ENCODE assay signal across 21 cellular contexts in the genomic region with DNA sequence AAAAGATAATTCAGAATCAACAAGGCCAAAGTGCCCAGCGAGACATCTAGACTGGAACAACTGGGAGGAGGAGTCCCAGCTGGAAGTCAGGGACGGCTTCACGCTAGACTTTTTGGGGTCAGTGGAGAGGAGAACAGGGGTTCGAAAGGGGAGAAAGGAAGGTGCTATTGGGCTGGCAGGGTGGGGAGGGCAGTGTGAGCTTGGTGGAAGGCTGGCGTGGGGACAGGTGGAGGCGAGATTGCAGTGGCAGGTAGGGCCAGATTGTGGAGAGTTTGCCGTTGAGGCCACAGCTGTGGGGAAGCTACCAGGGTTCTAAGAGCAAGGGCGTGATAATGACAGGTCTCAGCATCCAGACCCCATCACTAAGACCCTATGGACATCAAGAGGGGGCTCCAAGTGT. TPM values are rescaled to one million over a fixed set of nuclear protein-coding genes. Genes with fewer than 3 reads are reported as not detected.
DNase-seq lines count a peak whose midpoint lies in the region; FAIRE-seq and TF ChIP-seq lines count a peak whose summit lies in the region.
"Had no signal": no experiment of that assay in that cellular context is flagged by ENCODE, and none has a peak within 500 bp of the region (broad histone marks: within the 10 kb centered on the region; RNA-seq: fewer than 3 reads in every experiment).

No MANE protein-coding gene starts in this region.

- H3K23ac ChIP-seq in neuronal stem cell (ENCODE audit: low read depth, low read length, poor library complexity) (no peak overlapping the region), trophoblast cell (ENCODE audit: low read length) (no peak overlapping the region)

- no peaks in the 10 kb centered on the region for H3K36me3 ChIP-seq in astrocyte (ENCODE audit: insufficient read depth, low read length)
- H3K36me3 ChIP-seq in neuronal stem cell (replicated peaks in 1 of 2; ENCODE audit: control insufficient read depth in 2 of 2, insufficient read depth in 2 of 2, low read length in 2 of 2) = peaks cover 0 to 3% of the 10 kb centered on the region in 2 donors
- H3K36me3 ChIP-seq in spleen = no peaks in the 10 kb centered on the region
- H3K36me3 ChIP-seq in trophoblast cell (ENCODE audit: control insufficient read depth in 1 of 2, insufficient read depth in 2 of 2, low read length in 2 of 2) = no peaks in the 10 kb centered on the region
- H3K36me3 ChIP-seq: BE2C had no signal

- WGBS in neuronal stem cell (ENCODE audit: extremely low coverage in 2 of 2, insufficient read length in 2 of 2, insufficient replicate concordance in 1 of 2), 2 donors = no CpG with 5 or more reads among the region's 8 CpGs
- 88 to 97% (median 94%) methylated on average over 8 of the region's 8 CpGs for WGBS in spleen, 5 donors
- no CpG with 5 or more reads among the region's 8 CpGs for WGBS in trophoblast cell (ENCODE audit: extremely low coverage, insufficient coverage, insufficient read length)

- H2BK15ac ChIP-seq in neuronal stem cell (ENCODE audit: low read length) = no peak overlapping the region

- no peak overlapping the region for H3K4ac ChIP-seq in neuronal stem cell (ENCODE audit: low read length)
- H3K4ac ChIP-seq in trophoblast cell (ENCODE audit: low read depth, low read length) = no peak overlapping the region

- H3K27ac ChIP-seq in VCaP (peak overlapping the region; percentile 49; the same call in 1 of the 2 replicates), astrocyte (ENCODE audit: low read depth, low read length) (no peak overlapping the region), neuronal stem cell (replicated peaks; ENCODE audit: low read length) (no peak overlapping the region), spleen (no peak overlapping the region), trophoblast cell (ENCODE audit: low read depth, low read length) (no peak overlapping the region)
- H3K27ac ChIP-seq: GM23248 had no signal

- H4K8ac ChIP-seq in neuronal stem cell (ENCODE audit: low read depth, low read length) (no peak overlapping the region), trophoblast cell (ENCODE audit: low read depth, low read length) (no peak overlapping the region)

- no peak for DNase-seq in astrocyte (ENCODE audit: low read depth)
- DNase-seq in neuronal stem cell (ENCODE audit: low spot score) = no peak
- peak; percentile 4 for DNase-seq in spleen
- DNase-seq in NCI-H526 (lab: John Stamatoyannopoulos, UW) = no peak
- no peak for DNase-seq in stimulated activated CD4-positive, alpha-beta T cell treated with anti-CD3 and anti-CD28 coated beads, Interleukin-4, amount 100 ng/mL, for 24 hours
- no peak for DNase-seq in trophoblast cell
- DNase-seq: ACHN; BE2C; C1 segment of cervical spinal cord; CD4-positive, CD25-positive, alpha-beta regulatory T cell; CD8-positive, alpha-beta memory T cell; DMS79; GDM1; GM23248; HCEC 1CT had no signal

- H3K79me1 ChIP-seq in neuronal stem cell (ENCODE audit: low read depth, low read length) (peaks cover 19% of the 10 kb centered on the region), trophoblast cell (ENCODE audit: low read length) (peaks cover 2% of the 10 kb centered on the region)

- H3K9ac ChIP-seq in astrocyte (ENCODE audit: low read length) = no peak overlapping the region
- no peak overlapping the region for H3K9ac ChIP-seq in neuronal stem cell (ENCODE audit: low read depth, low read length, poor library complexity)
- no peak overlapping the region for H3K9ac ChIP-seq in trophoblast cell (ENCODE audit: low read length)
- H3K9ac ChIP-seq: GM23248 had no signal

- peak overlapping the region; percentile 35 for H3K27ac Mint-ChIP-seq in astrocyte (ENCODE audit: unreplicated experiment)
- H3K27ac Mint-ChIP-seq: CD8-positive, alpha-beta memory T cell had no signal

- no peak overlapping the region for H2BK120ac ChIP-seq in neuronal stem cell (ENCODE audit: low read depth, low read length)
- no peak overlapping the region for H2BK120ac ChIP-seq in trophoblast cell (ENCODE audit: insufficient read depth, low read length, poor library complexity)

- H3K36me3 Mint-ChIP-seq in astrocyte (ENCODE audit: low read depth, unreplicated experiment) = peaks cover 7% of the 10 kb centered on the region
- H3K36me3 Mint-ChIP-seq: CD4-positive, CD25-positive, alpha-beta regulatory T cell; CD8-positive, alpha-beta memory T cell had no signal

- H3K14ac ChIP-seq in neuronal stem cell (ENCODE audit: low read length) = no peak overlapping the region
- no peak overlapping the region for H3K14ac ChIP-seq in trophoblast cell (ENCODE audit: low read length)

- no peak overlapping the region for H4K12ac ChIP-seq in trophoblast cell (ENCODE audit: low read depth, low read length)

- H3K4me2 ChIP-seq in astrocyte (ENCODE audit: low read length) (no peak overlapping the region), neuronal stem cell (ENCODE audit: insufficient read depth, low read length, poor library complexity, severe bottlenecking) (no peak overlapping the region), trophoblast cell (ENCODE audit: low read length) (no peak overlapping the region)

- H3K79me2 ChIP-seq in astrocyte (ENCODE audit: insufficient read depth, low read length) (no peaks in the 10 kb centered on the region), trophoblast cell (ENCODE audit: control insufficient read depth, insufficient read depth, low read length, poor library complexity) (no peaks in the 10 kb centered on the region)

- H3K4me3 Mint-ChIP-seq in astrocyte (ENCODE audit: unreplicated experiment) = no peak overlapping the region
- H3K4me3 Mint-ChIP-seq: CD4-positive, CD25-positive, alpha-beta regulatory T cell; CD8-positive, alpha-beta memory T cell had no signal

- H3K4me1 ChIP-seq in astrocyte (ENCODE audit: insufficient read depth, low read length) = no peaks in the 10 kb centered on the region
- peaks cover 0 to 25% of the 10 kb centered on the region in 2 donors for H3K4me1 ChIP-seq in neuronal stem cell (ENCODE audit: control insufficient read depth in 2 of 2, insufficient read depth in 1 of 2, low read depth in 1 of 2, low read length in 2 of 2)
- H3K4me1 ChIP-seq in spleen = no peaks in the 10 kb centered on the region
- H3K4me1 ChIP-seq in trophoblast cell (ENCODE audit: control insufficient read depth in 1 of 2, insufficient read depth in 2 of 2, low read length in 2 of 2) = peaks cover 13 to 18% of the 10 kb centered on the region in 2 experiments
- H3K4me1 ChIP-seq: BE2C had no signal

- no peak overlapping the region for H2BK5ac ChIP-seq in neuronal stem cell (ENCODE audit: low read length)
- no peak overlapping the region for H2BK5ac ChIP-seq in trophoblast cell (ENCODE audit: low read depth, low read length, poor library complexity)

- H3K4me1 Mint-ChIP-seq in astrocyte (ENCODE audit: low read depth, unreplicated experiment) = no peaks in the 10 kb centered on the region
- H3K4me1 Mint-ChIP-seq: CD4-positive, CD25-positive, alpha-beta regulatory T cell; CD8-positive, alpha-beta memory T cell had no signal

- H4K91ac ChIP-seq in neuronal stem cell (ENCODE audit: low read depth, low read length, poor library complexity) = no peak overlapping the region
- H4K91ac ChIP-seq in trophoblast cell (ENCODE audit: low read depth, low read length) = no peak overlapping the region

- no peak overlapping the region for H3K4me3 ChIP-seq in astrocyte (ENCODE audit: insufficient read depth, low read depth, low read length)
- H3K4me3 ChIP-seq in neuronal stem cell (ENCODE audit: low read length in 2 of 2) = no peak overlapping the region
- no peak overlapping the region for H3K4me3 ChIP-seq in spleen
- no peak overlapping the region for H3K4me3 ChIP-seq in trophoblast cell (ENCODE audit: low read depth, low read length)
- H3K4me3 ChIP-seq: GM23248 had no signal

- no peak overlapping the region for H2BK12ac ChIP-seq in neuronal stem cell (ENCODE audit: low read length)
- no peak overlapping the region for H2BK12ac ChIP-seq in trophoblast cell (ENCODE audit: low read length)

- H3K27me3 ChIP-seq in astrocyte (ENCODE audit: insufficient read depth, low read length) (no peaks in the 10 kb centered on the region), neuronal stem cell (ENCODE audit: control insufficient read depth in 3 of 3, insufficient read depth in 3 of 3, low read depth in 1 of 3, low read length in 3 of 3) (no peaks in the 10 kb centered on the region), spleen (replicated peaks in 1 of 7) (no peaks in the 10 kb centered on the region), trophoblast cell (ENCODE audit: insufficient read depth, low read length) (no peaks in the 10 kb centered on the region)
- H3K27me3 ChIP-seq: BE2C had no signal

- no peak for TF ChIP-seq POLR2A in spleen (IDR thresholded peaks at IDR 0.05)

- H3K27me3 Mint-ChIP-seq in astrocyte (ENCODE audit: low read depth, unreplicated experiment) = peaks cover 30% of the 10 kb centered on the region

- TF ChIP-seq CTCF in VCaP (conservative IDR thresholded peaks at IDR 0.05) (no peak), astrocyte (IDR thresholded peaks at IDR 0.05; ENCODE audit: insufficient read depth, low read depth, low read length) (no peak), spleen (IDR thresholded peaks at IDR 0.05 in 8 of 11, conservative IDR thresholded peaks at IDR 0.05 in 3 of 11) (no peak)

- H2AFZ ChIP-seq in astrocyte (ENCODE audit: low read depth, low read length) = no peak overlapping the region
- H2AFZ ChIP-seq in neuronal stem cell (ENCODE audit: low read length) = no peak overlapping the region
- no peak overlapping the region for H2AFZ ChIP-seq in trophoblast cell (ENCODE audit: insufficient read depth, low read length, poor library complexity)
- H2AFZ ChIP-seq: GM23248 had no signal

- H2AK5ac ChIP-seq in neuronal stem cell (ENCODE audit: low read depth, low read length) (no peak overlapping the region), trophoblast cell (ENCODE audit: low read length) (no peak overlapping the region)

- H3K9me3 Mint-ChIP-seq in astrocyte (ENCODE audit: unreplicated experiment) = peaks cover 2% of the 10 kb centered on the region
- H3K9me3 Mint-ChIP-seq: CD4-positive, CD25-positive, alpha-beta regulatory T cell; CD8-positive, alpha-beta memory T cell had no signal

- no peak for FAIRE-seq in astrocyte (lab: Jason Lieb, UNC)
- FAIRE-seq: A204.1, GM12892, GM18507, H54 had no signal

- H3K18ac ChIP-seq in neuronal stem cell (ENCODE audit: low read length) (peak overlapping the region; percentile 45), trophoblast cell (ENCODE audit: low read length) (no peak overlapping the region)

- intact Hi-C loops in spleen (cut with DNase I; ENCODE audit: low total_unique reads) = no loop called here

- no peaks in the 10 kb centered on the region for H4K20me1 ChIP-seq in astrocyte (ENCODE audit: insufficient read depth, low read length)

- H3K9me3 ChIP-seq in astrocyte (ENCODE audit: insufficient read depth, low read depth, low read length) (no peaks in the 10 kb centered on the region), neuronal stem cell (replicated peaks in 1 of 2; ENCODE audit: control insufficient read depth in 2 of 2, insufficient read depth in 1 of 2, low read depth in 1 of 2, low read length in 2 of 2) (no peaks in the 10 kb centered on the region), spleen (no peaks in the 10 kb centered on the region), trophoblast cell (ENCODE audit: insufficient read depth, low read depth, low read length) (no peaks in the 10 kb centered on the region)
- H3K9me3 ChIP-seq: BE2C had no signal

RNA-seq across cellular contexts. Expression of a gene that starts 10.5 kb away (rescaled TPM):
- 11.2 and 12.4 TPM in 2 replicates for total RNA-seq in astrocyte
- polyA plus RNA-seq in neuronal stem cell (2013, experiment 1 of 2) = 31.6 TPM
- 34.6 TPM for polyA plus RNA-seq in neuronal stem cell (2013, experiment 2 of 2)
- total RNA-seq in spleen = 10 to 100 TPM in 5 of 7 donors, 1 to 10 TPM in 2; 9.2 to 16.5 (median 10.8) TPM
- under 1 TPM; 0.86 to 1.00 (median 0.96) TPM for polyA plus RNA-seq in spleen
- 11.1 and 12.0 TPM in 2 replicates for polyA plus RNA-seq in trophoblast cell (2013)
- total RNA-seq: HT-29 had no signal
